Comparison of ENCODE assay signal across 1 cellular context in genomic region chr12:106098691-106099200, GRCh38.
TF ChIP-seq lines count a peak whose summit lies in the region.

No MANE protein-coding gene starts in this region.

TF ChIP-seq in H1, 55 proteins besides CTCF, POLR2A, EP300 and RAD21:
- TF ChIP-seq CBX8 (IDR thresholded peaks at IDR 0.05; ENCODE audit: borderline replicate concordance, low read depth, low read length) = no peak
- no peak for TF ChIP-seq CREB1 (IDR thresholded peaks at IDR 0.05)
- no peak for TF ChIP-seq TAF7 (optimal IDR thresholded peaks at IDR 0.05; ENCODE audit: borderline replicate concordance, low read depth, low read length)
- no peak for TF ChIP-seq TCF12 (IDR thresholded peaks at IDR 0.05; ENCODE audit: low read depth, low read length)
- no peak for TF ChIP-seq CHD1 (IDR thresholded peaks at IDR 0.05; ENCODE audit: low read depth, low read length)
- TF ChIP-seq RFX5 (IDR thresholded peaks at IDR 0.05; ENCODE audit: borderline replicate concordance, low read depth, low read length) = no peak
- TF ChIP-seq KDM1A (IDR thresholded peaks at IDR 0.05; ENCODE audit: borderline replicate concordance, low read length) = no peak
- TF ChIP-seq GTF2F1 (IDR thresholded peaks at IDR 0.05; ENCODE audit: borderline replicate concordance, low read depth, low read length) = no peak
- no peak for TF ChIP-seq NANOG (IDR thresholded peaks at IDR 0.05; ENCODE audit: insufficient read depth, low read depth, low read length, poor library complexity, severe bottlenecking)
- TF ChIP-seq SP2 (IDR thresholded peaks at IDR 0.05; ENCODE audit: low read length) = no peak
- TF ChIP-seq, protein P1, sequence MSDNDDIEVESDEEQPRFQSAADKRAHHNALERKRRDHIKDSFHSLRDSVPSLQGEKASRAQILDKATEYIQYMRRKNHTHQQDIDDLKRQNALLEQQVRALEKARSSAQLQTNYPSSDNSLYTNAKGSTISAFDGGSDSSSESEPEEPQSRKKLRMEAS (IDR thresholded peaks at IDR 0.05) = no peak
- no peak for TF ChIP-seq SRF (IDR thresholded peaks at IDR 0.05; ENCODE audit: low read depth, low read length)
- no peak for TF ChIP-seq BACH1 (IDR thresholded peaks at IDR 0.05; ENCODE audit: low read length)
- TF ChIP-seq, protein P2, sequence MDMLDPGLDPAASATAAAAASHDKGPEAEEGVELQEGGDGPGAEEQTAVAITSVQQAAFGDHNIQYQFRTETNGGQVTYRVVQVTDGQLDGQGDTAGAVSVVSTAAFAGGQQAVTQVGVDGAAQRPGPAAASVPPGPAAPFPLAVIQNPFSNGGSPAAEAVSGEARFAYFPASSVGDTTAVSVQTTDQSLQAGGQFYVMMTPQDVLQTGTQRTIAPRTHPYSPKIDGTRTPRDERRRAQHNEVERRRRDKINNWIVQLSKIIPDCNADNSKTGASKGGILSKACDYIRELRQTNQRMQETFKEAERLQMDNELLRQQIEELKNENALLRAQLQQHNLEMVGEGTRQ (IDR thresholded peaks at IDR 0.05; ENCODE audit: low read length) = no peak
- no peak for TF ChIP-seq GABPA (IDR thresholded peaks at IDR 0.05; ENCODE audit: borderline replicate concordance, insufficient read depth, low read length)
- TF ChIP-seq CTBP2 (IDR thresholded peaks at IDR 0.05; ENCODE audit: borderline replicate concordance, insufficient read depth, insufficient read length, low read length) = no peak
